Comparison of ENCODE assay signal across 9 cellular contexts in genomic region chrX:137427061-137427778, GRCh38.
DNase-seq lines count a peak whose midpoint lies in the region; TF ChIP-seq lines count a peak whose summit lies in the region.
"Had no signal": no experiment of that assay in that cellular context is flagged by ENCODE, and none has a peak within 500 bp of the region (broad histone marks: within the 10 kb centered on the region; RNA-seq: fewer than 3 reads in every experiment).

No MANE protein-coding gene starts in this region.

- H3K27me3 ChIP-seq in SK-N-SH (ENCODE audit: insufficient read depth), result peaks cover 45% of the 10 kb centered on the region
- H3K27me3 ChIP-seq in fibroblast of lung (ENCODE audit: control insufficient read depth, insufficient read depth, low read length), result peaks cover 3% of the 10 kb centered on the region
- H3K27me3 ChIP-seq in rectal smooth muscle tissue (ENCODE audit: control insufficient read depth, insufficient read depth, low read length), result peaks cover 27% of the 10 kb centered on the region

- H3K36me3 ChIP-seq in ES-I3 (ENCODE audit: insufficient read depth, low read length) (no peaks in the 10 kb centered on the region), SK-N-SH (replicated peaks in 1 of 2; ENCODE audit: control insufficient read depth in 1 of 2, insufficient read depth in 2 of 2, low read length in 1 of 2) (no peaks in the 10 kb centered on the region), fibroblast of lung (ENCODE audit: control insufficient read depth, insufficient read depth, low read length) (no peaks in the 10 kb centered on the region), rectal smooth muscle tissue (ENCODE audit: control insufficient read depth, insufficient read depth, low read length) (no peaks in the 10 kb centered on the region)

- POLR2A ChIA-PET in SK-N-SH (lab: Yijun Ruan, JAX), result no interaction called here

- H2AFZ ChIP-seq in SK-N-SH (ENCODE audit: low read depth), result no peak overlapping the region
- H2AFZ ChIP-seq in fibroblast of lung (ENCODE audit: low read length), result peak overlapping the region; percentile 30

- TF ChIP-seq CTCF in SK-N-SH (IDR thresholded peaks at IDR 0.05), result no peak
- no peak for TF ChIP-seq CTCF in fibroblast of lung (conservative IDR thresholded peaks at IDR 0.05 in 1 of 2, IDR thresholded peaks at IDR 0.05 in 1 of 2; ENCODE audit: low read depth in 1 of 2, low read length in 2 of 2)

- no peaks in the 10 kb centered on the region for H4K20me1 ChIP-seq in SK-N-SH (ENCODE audit: insufficient read depth)
- H4K20me1 ChIP-seq in fibroblast of lung (ENCODE audit: control insufficient read depth, extremely low read depth, insufficient read depth, low read length), result no peaks in the 10 kb centered on the region

- no peaks in the 10 kb centered on the region for H3K79me2 ChIP-seq in SK-N-SH (ENCODE audit: insufficient read depth)
- no peaks in the 10 kb centered on the region for H3K79me2 ChIP-seq in fibroblast of lung (ENCODE audit: control insufficient read depth, insufficient read depth, low read length)

- no peak for TF ChIP-seq EP300 in SK-N-SH (IDR thresholded peaks at IDR 0.05; ENCODE audit: borderline replicate concordance in 1 of 2, low read depth in 1 of 2, low read length in 1 of 2)

- H3K27ac ChIP-seq in SK-N-SH (ENCODE audit: low read depth in 2 of 2, low read length in 1 of 2), result no peak overlapping the region
- no peak overlapping the region for H3K27ac ChIP-seq in fibroblast of lung (ENCODE audit: insufficient read depth, low read length)
- no peak overlapping the region for H3K27ac ChIP-seq in rectal smooth muscle tissue (ENCODE audit: low read depth, low read length)
- no peak overlapping the region for H3K27ac ChIP-seq in substantia nigra (ENCODE audit: low read depth, low read length, poor library complexity, severe bottlenecking)

- H3K4me3 ChIP-seq in SK-N-SH (ENCODE audit: low read depth in 2 of 2, low read length in 1 of 2) (peak overlapping the region; percentile 39 to 54; a peak in 3 of 4 replicates), fibroblast of lung (replicated peaks in 1 of 4; ENCODE audit: control extremely low read depth in 1 of 4, insufficient read depth in 1 of 4, low read depth in 3 of 4, low read length in 4 of 4) (peak overlapping the region in 3 of 4 experiments; percentile 21 to 57 (median 49)), rectal smooth muscle tissue (ENCODE audit: low read length) (peak overlapping the region; percentile 53)

- WGBS in SK-N-SH (ENCODE audit: low lambda C conversion rate), result 21% methylated on average over 15 of the region's 50 CpGs

- DNase-seq in SK-N-SH (no peak), fibroblast of lung (ENCODE audit: low read depth in 2 of 2) (no peak), AML-193 (lab: John Stamatoyannopoulos, UW) (no peak), SHP77 (lab: John Stamatoyannopoulos, UW) (no peak), amniotic stem cell (lab: John Stamatoyannopoulos, UW) (no peak), substantia nigra (lab: John Stamatoyannopoulos, UW) (no peak)
- DNase-seq: NCI-H187 had no signal

- TF ChIP-seq RAD21 in SK-N-SH (IDR thresholded peaks at IDR 0.05; ENCODE audit: low read length), result no peak

- H3K4me1 ChIP-seq in ES-I3 (ENCODE audit: insufficient read depth, low read length) (peaks cover 25% of the 10 kb centered on the region; the same call in 1 of the 2 replicates), SK-N-SH (ENCODE audit: control insufficient read depth in 1 of 2, insufficient read depth in 2 of 2, low read depth in 1 of 2, low read length in 1 of 2) (no peaks in the 10 kb centered on the region), fibroblast of lung (ENCODE audit: control insufficient read depth, extremely low read depth, insufficient read depth, low read length) (no peaks in the 10 kb centered on the region), rectal smooth muscle tissue (ENCODE audit: control insufficient read depth, insufficient read depth, low read length) (no peaks in the 10 kb centered on the region)

- H3F3A ChIP-seq in SK-N-SH (replicated peaks; ENCODE audit: insufficient read depth), result no peaks in the 10 kb centered on the region

- H3K9me3 ChIP-seq in ES-I3 (ENCODE audit: control insufficient read depth, insufficient read depth, low read length) (peaks cover 3% of the 10 kb centered on the region; the same call in 1 of the 2 replicates), SK-N-SH (no peaks in the 10 kb centered on the region), fibroblast of lung (ENCODE audit: control insufficient read depth, insufficient read depth, low read depth, low read length) (no peaks in the 10 kb centered on the region)

- H3K9me2 ChIP-seq in SK-N-SH, result no peaks in the 10 kb centered on the region

- CTCF ChIA-PET in SK-N-SH (lab: Yijun Ruan, JAX), result no interaction called here

- H3K4me2 ChIP-seq in SK-N-SH (peak overlapping the region; percentile 79), fibroblast of lung (ENCODE audit: extremely low read depth, insufficient read depth, low read length) (no peak overlapping the region)

- H3K9ac ChIP-seq in ES-I3 (ENCODE audit: low read depth, low read length) (peak overlapping the region; percentile 59), SK-N-SH (no peak overlapping the region), fibroblast of lung (ENCODE audit: insufficient read depth, low read length) (no peak overlapping the region), rectal smooth muscle tissue (ENCODE audit: low read length) (no peak overlapping the region)

TF ChIP-seq in SK-N-SH, 30 proteins besides CTCF, POLR2A, EP300 and RAD21:
- no peak for TF ChIP-seq PBX3 (IDR thresholded peaks at IDR 0.05)
- TF ChIP-seq NRF1 (IDR thresholded peaks at IDR 0.05; ENCODE audit: low read depth, low read length), result no peak
- no peak for TF ChIP-seq ZBTB33 (IDR thresholded peaks at IDR 0.05; ENCODE audit: borderline replicate concordance, low read depth)
- TF ChIP-seq GABPA (IDR thresholded peaks at IDR 0.05; ENCODE audit: low read depth), result no peak
- no peak for TF ChIP-seq FOXJ3 (CRISPR knock-in tag; IDR thresholded peaks at IDR 0.05)
- TF ChIP-seq TCF12 (IDR thresholded peaks at IDR 0.05), result no peak
- TF ChIP-seq ELF1 (IDR thresholded peaks at IDR 0.05), result no peak
- TF ChIP-seq JUND (IDR thresholded peaks at IDR 0.05), result no peak
- no peak for TF ChIP-seq POLR2AphosphoS5 (IDR thresholded peaks at IDR 0.05; ENCODE audit: low read depth, low read length)
- no peak for TF ChIP-seq TAF1 (IDR thresholded peaks at IDR 0.05; ENCODE audit: borderline replicate concordance, low read depth, low read length)
- no peak for TF ChIP-seq NFIC (IDR thresholded peaks at IDR 0.05; ENCODE audit: borderline replicate concordance)
